Comparison of ENCODE assay signal across 20 cellular contexts in genomic region chrX:107505223-107505622, GRCh38. TPM values are rescaled to one million over a fixed set of nuclear protein-coding genes. Genes with fewer than 3 reads are reported as not detected.
DNase-seq lines count a peak whose midpoint lies in the region; ATAC-seq and TF ChIP-seq lines count a peak whose summit lies in the region.
"Had no signal": no experiment of that assay in that cellular context is flagged by ENCODE, and none has a peak within 500 bp of the region (broad histone marks: within the 10 kb centered on the region; RNA-seq: fewer than 3 reads in every experiment).

No MANE protein-coding gene starts in this region.

- ATAC-seq in HG03439 (IDR thresholded peaks at IDR 0.05; ENCODE audit: unreplicated experiment) (no peak), HG03045 (IDR thresholded peaks at IDR 0.05; ENCODE audit: unreplicated experiment) (no peak)
- ATAC-seq: HCT116 had no signal

- no peaks in the 10 kb centered on the region for H4K20me1 ChIP-seq in PC-9 (ENCODE audit: insufficient read depth)
- H4K20me1 ChIP-seq: BLaER1 treated with 17β-estradiol and CSF1 and Interleukin-3, amounts not matched to agents 10 nM and 100 nM had no signal

- no peak overlapping the region for H3K27ac ChIP-seq in PC-9
- H3K27ac ChIP-seq: A549; BLaER1 treated with 17β-estradiol and CSF1 and Interleukin-3, amounts not matched to agents 10 nM and 100 nM; GM23248 had no signal

- peaks cover 13% of the 10 kb centered on the region; the same call in 1 of the 2 replicates for H3F3A ChIP-seq in PC-9 (ENCODE audit: insufficient read depth, low read depth)

- peaks cover 16% of the 10 kb centered on the region for H3K4me1 ChIP-seq in PC-9 (replicated peaks; ENCODE audit: insufficient read depth)
- H3K4me1 ChIP-seq: BE2C had no signal

- H3K4me3 ChIP-seq in PC-9, result no peak overlapping the region
- no peak overlapping the region for H3K4me3 ChIP-seq in fibroblast of mammary gland (ENCODE audit: control insufficient read depth, low read depth, low read length)
- H3K4me3 ChIP-seq: A549; BLaER1 treated with 17β-estradiol and CSF1 and Interleukin-3, amounts not matched to agents 10 nM and 100 nM; GM23248 had no signal

- H2AFZ ChIP-seq in PC-9, result no peak overlapping the region
- H2AFZ ChIP-seq: GM23248 had no signal

- BruUV-seq in PC-9 (replicated peaks; lab: Mats Ljungman, UMichigan), result no TSS peak

- CTCF ChIA-PET in PC-9 (lab: Charles Lee), result no interaction called here

- no peaks in the 10 kb centered on the region for H3K9me3 ChIP-seq in PC-9 (ENCODE audit: insufficient read depth, low read depth)
- H3K9me3 ChIP-seq: A549, BE2C had no signal

- intact Hi-C loops in PC-9 (cut with micrococcal nuclease; ENCODE audit: unreplicated experiment), result no loop called here

- H3K4me2 ChIP-seq in PC-9, result peak overlapping the region; percentile 20
- H3K4me2 ChIP-seq: A549; BLaER1 treated with 17β-estradiol and CSF1 and Interleukin-3, amounts not matched to agents 10 nM and 100 nM had no signal

- POLR2A ChIA-PET in PC-9 (lab: Charles Lee; ENCODE audit: unreplicated experiment), result no interaction called here

- H3K79me2 ChIP-seq in PC-9 (ENCODE audit: low read depth), result no peaks in the 10 kb centered on the region

- H3K9me2 ChIP-seq in PC-9 (ENCODE audit: insufficient read depth), result no peaks in the 10 kb centered on the region

- TF ChIP-seq CTCF in PC-9 (conservative IDR thresholded peaks at IDR 0.05), result no peak
- TF ChIP-seq CTCF in fibroblast of mammary gland (conservative IDR thresholded peaks at IDR 0.05; ENCODE audit: control insufficient read depth, insufficient read depth, low read depth, low read length), result no peak

- DNase-seq in DMS53 (lab: John Stamatoyannopoulos, UW) (peak; percentile 76), M059J (ENCODE audit: low read depth) (peak; percentile 7), PC-9 (peak in 1 of 2 experiments; percentile 74), fibroblast of mammary gland (ENCODE audit: low read depth) (peak; percentile 19), HUDEP-2 (lab: John Stamatoyannopoulos, UW; ENCODE audit: unreplicated experiment in 76 of 76) (no peak)
- DNase-seq: 8988T; ACHN; AML-193; BE2C; CD4-positive, alpha-beta T cell; CD8-positive, alpha-beta memory T cell; DMS 273 treated with DMSO at 0.1 percent for 48 hours; DND-41; GM23248; H9 had no signal

- H3K27me3 ChIP-seq in PC-9 (ENCODE audit: insufficient read depth, low read depth), result no peaks in the 10 kb centered on the region

- H3K36me3 ChIP-seq in PC-9 (ENCODE audit: low read depth), result no peaks in the 10 kb centered on the region
- H3K36me3 ChIP-seq: BE2C; BLaER1 treated with 17β-estradiol and CSF1 and Interleukin-3, amounts not matched to agents 10 nM and 100 nM had no signal

RNA-seq across cellular contexts. Expression of gene FRMPD3, which starts 55.8 kb away (rescaled TPM):
- total RNA-seq in M059J (2014; rRNA removed; shearing (Covaris generic)), result 0.05 TPM in 1 of 2 replicates, not detected in the other
- total RNA-seq in PC-9 (2021), result 0.20 and 0.23 TPM in 2 replicates
- total RNA-seq: GM23248 had no signal

Comparison
In these comparisons a context has a peak if more than half of its experiments do, and no peak if none do; other contexts are left out.
1. DNase-seq: peak in DMS53 (single experiment), M059J (single experiment) and fibroblast of mammary gland (single experiment); none in HUDEP-2 (0 of 76).